In the genomic region with DNA sequence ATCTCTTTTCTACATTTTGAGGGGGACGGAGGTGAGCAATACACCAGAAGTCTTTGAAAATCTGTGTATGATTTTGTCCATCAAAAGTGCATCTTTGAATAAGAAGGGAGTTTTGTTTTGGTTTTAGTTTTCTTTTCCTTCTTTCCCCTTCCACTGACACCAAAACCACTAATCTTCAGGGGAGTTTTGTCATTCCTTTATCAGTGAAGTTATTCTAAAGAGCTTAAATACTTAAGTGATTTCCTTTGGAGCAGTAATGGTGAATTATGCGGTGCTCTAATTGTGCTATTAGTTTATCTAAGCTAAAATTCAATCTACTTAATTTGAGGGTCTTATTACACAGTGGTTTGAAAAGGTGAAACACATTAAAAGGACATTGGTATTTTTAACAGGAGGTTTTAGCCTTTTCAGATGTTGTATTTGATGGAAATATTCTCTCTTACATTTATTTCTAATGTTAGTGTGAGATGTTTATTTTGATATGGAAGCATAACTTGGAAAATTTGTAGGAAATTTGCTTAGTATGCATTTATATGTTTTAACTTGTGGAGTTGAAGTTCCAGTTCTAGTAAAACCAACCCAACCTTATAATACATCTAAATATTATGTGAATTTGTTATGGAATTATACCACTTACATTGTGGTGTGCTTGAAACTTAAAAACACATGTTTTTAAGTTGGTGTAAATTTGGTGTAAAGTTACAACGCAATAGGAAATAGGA, we compare ENCODE assay signal across 1 cellular context.
TF ChIP-seq lines count a peak whose summit lies in the region.

No MANE protein-coding gene starts in this region.

TF ChIP-seq in IMR-90, 13 proteins besides CTCF, POLR2A, EP300 and RAD21:
- TF ChIP-seq, protein P1, sequence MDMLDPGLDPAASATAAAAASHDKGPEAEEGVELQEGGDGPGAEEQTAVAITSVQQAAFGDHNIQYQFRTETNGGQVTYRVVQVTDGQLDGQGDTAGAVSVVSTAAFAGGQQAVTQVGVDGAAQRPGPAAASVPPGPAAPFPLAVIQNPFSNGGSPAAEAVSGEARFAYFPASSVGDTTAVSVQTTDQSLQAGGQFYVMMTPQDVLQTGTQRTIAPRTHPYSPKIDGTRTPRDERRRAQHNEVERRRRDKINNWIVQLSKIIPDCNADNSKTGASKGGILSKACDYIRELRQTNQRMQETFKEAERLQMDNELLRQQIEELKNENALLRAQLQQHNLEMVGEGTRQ (IDR thresholded peaks at IDR 0.05; ENCODE audit: low read depth, low read length) = no peak
- TF ChIP-seq NFE2L2 (IDR thresholded peaks at IDR 0.05; ENCODE audit: low read depth, low read length) (no peak), MAZ (IDR thresholded peaks at IDR 0.05; ENCODE audit: borderline replicate concordance, low read depth, low read length) (no peak), CHD1 (IDR thresholded peaks at IDR 0.05; ENCODE audit: low read depth, low read length) (no peak), RCOR1 (IDR thresholded peaks at IDR 0.05; ENCODE audit: insufficient replicate concordance, low read length) (no peak), SMC3 (IDR thresholded peaks at IDR 0.05; ENCODE audit: low read depth, low read length) (no peak), MXI1 (IDR thresholded peaks at IDR 0.05; ENCODE audit: borderline replicate concordance, low read depth, low read length) (no peak), MAFK (IDR thresholded peaks at IDR 0.05; ENCODE audit: low read depth, low read length) (peak; percentile 91)
- TF ChIP-seq, protein P2, sequence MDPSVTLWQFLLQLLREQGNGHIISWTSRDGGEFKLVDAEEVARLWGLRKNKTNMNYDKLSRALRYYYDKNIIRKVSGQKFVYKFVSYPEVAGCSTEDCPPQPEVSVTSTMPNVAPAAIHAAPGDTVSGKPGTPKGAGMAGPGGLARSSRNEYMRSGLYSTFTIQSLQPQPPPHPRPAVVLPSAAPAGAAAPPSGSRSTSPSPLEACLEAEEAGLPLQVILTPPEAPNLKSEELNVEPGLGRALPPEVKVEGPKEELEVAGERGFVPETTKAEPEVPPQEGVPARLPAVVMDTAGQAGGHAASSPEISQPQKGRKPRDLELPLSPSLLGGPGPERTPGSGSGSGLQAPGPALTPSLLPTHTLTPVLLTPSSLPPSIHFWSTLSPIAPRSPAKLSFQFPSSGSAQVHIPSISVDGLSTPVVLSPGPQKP (IDR thresholded peaks at IDR 0.05; ENCODE audit: borderline replicate concordance, low read depth, low read length) = no peak
